Comparison of ENCODE assay signal across 25 cellular contexts in the genomic region with DNA sequence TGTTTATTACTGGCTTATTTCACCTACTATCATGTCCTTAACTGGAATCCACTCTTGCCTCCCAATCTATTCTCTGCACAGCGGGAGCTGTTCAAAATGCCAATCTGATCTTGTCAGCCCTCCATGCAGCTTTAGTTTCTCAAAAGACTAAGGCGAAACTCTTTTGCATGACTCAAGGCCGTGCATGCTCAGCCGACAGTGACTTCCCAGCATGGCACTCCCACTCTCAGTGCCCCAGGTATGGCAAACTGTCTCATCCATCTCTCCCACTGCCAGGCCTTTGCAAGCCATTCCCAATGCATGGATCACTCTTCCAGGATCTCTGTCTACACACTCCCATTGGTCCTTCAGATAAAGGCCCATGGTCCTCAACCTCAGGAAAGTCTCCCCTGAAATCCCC.
A peak's percentile ranks its signal among the peaks of the same experiment; 100 is the strongest.
DNase-seq lines count a peak whose midpoint lies in the region; ATAC-seq, FAIRE-seq and TF ChIP-seq lines count a peak whose summit lies in the region.
"Had no signal": no experiment of that assay in that cellular context is flagged by ENCODE, and none has a peak within 500 bp of the region (broad histone marks: within the 10 kb centered on the region; RNA-seq: fewer than 3 reads in every experiment).

No MANE protein-coding gene starts in this region.

- H3K79me2 ChIP-seq in mammary epithelial cell (ENCODE audit: insufficient read depth, low read length) (no peaks in the 10 kb centered on the region), H1 (ENCODE audit: control insufficient read depth in 1 of 2, insufficient read depth in 2 of 2, low read length in 2 of 2) (peaks cover 0 to 96% of the 10 kb centered on the region in 2 experiments; a peak in 3 of 4 replicates), neural progenitor cell (ENCODE audit: low read depth) (peaks cover 38% of the 10 kb centered on the region)

- no peak overlapping the region for H3K4me3 Mint-ChIP-seq in MCF 10A (ENCODE audit: unreplicated experiment)
- no peak overlapping the region for H3K4me3 Mint-ChIP-seq in neural progenitor cell
- H3K4me3 Mint-ChIP-seq: B cell; CD4-positive, CD25-positive, alpha-beta regulatory T cell; CD8-positive, alpha-beta T cell had no signal

- H4K8ac ChIP-seq in H1 (ENCODE audit: extremely low read depth, insufficient read depth, low read length): no peak overlapping the region

- H2AFZ ChIP-seq in mammary epithelial cell (ENCODE audit: low read depth, low read length) (no peak overlapping the region), H1 (ENCODE audit: low read length) (no peak overlapping the region), neural progenitor cell (replicated peaks) (no peak overlapping the region)
- H2AFZ ChIP-seq: GM23248 had no signal

- H3K18ac ChIP-seq in H1 (ENCODE audit: extremely low read depth, low read length): no peak overlapping the region

- POLR2A ChIA-PET in MCF 10A (lab: Yijun Ruan, JAX): no interaction called here
- POLR2A ChIA-PET in H1 (lab: Charles Lee; ENCODE audit: partially characterized antibody): no interaction called here

- no peak for TF ChIP-seq EP300 in H1 (IDR thresholded peaks at IDR 0.05; ENCODE audit: borderline replicate concordance in 1 of 2, low read depth in 2 of 2, low read length in 2 of 2)

- no peak overlapping the region for H3K23ac ChIP-seq in H1 (ENCODE audit: insufficient read length)

- no peaks in the 10 kb centered on the region for H3K4me1 ChIP-seq in mammary epithelial cell (ENCODE audit: insufficient read depth, low read length)
- peaks cover 2 to 16% (median 13%) of the 10 kb centered on the region in 4 experiments; a peak in 5 of 7 replicates for H3K4me1 ChIP-seq in H1 (replicated peaks in 1 of 4; ENCODE audit: control insufficient read depth in 3 of 4, insufficient read depth in 4 of 4, low read length in 3 of 4)
- H3K4me1 ChIP-seq in neural progenitor cell: peaks cover 15% of the 10 kb centered on the region
- no peaks in the 10 kb centered on the region for H3K4me1 ChIP-seq in small intestine (ENCODE audit: control insufficient read depth in 2 of 2, insufficient read depth in 1 of 2, low read depth in 1 of 2, low read length in 1 of 2)

- dilution Hi-C loops in mammary epithelial cell (cut with HindIII; ENCODE audit: low sequenced_read_pairs): no loop called here

- 0 out of 2 replicates have a peak overlapping the region, but pooled peaks have one; percentile 22 for H2BK15ac ChIP-seq in H1 (ENCODE audit: low read length)

- H3K9me3 ChIP-seq in mammary epithelial cell (replicated peaks; ENCODE audit: insufficient read depth, low read length) (peaks cover 18% of the 10 kb centered on the region), H1 (ENCODE audit: insufficient read depth in 2 of 2, low read depth in 1 of 2, low read length in 1 of 2) (no peaks in the 10 kb centered on the region), neural progenitor cell (ENCODE audit: low read depth) (no peaks in the 10 kb centered on the region), small intestine (ENCODE audit: control insufficient read depth, low read depth) (no peaks in the 10 kb centered on the region)
- H3K9me3 ChIP-seq: BLaER1 had no signal

- no TSS peak for BruUV-seq in mammary epithelial cell (replicated peaks; lab: Mats Ljungman, UMichigan)
- BruUV-seq in MCF 10A (replicated peaks; lab: Mats Ljungman, UMichigan): no TSS peak

- peaks cover 8% of the 10 kb centered on the region; the same call in 1 of the 2 replicates for H3K79me1 ChIP-seq in H1 (ENCODE audit: low read depth, low read length)

- DNase-seq in mammary epithelial cell: peak; percentile 9
- no peak for DNase-seq in MCF 10A (ENCODE audit: unreplicated experiment)
- DNase-seq in H1 (ENCODE audit: low read depth in 1 of 2, low spot score in 2 of 2): no peak
- peak; percentile 9 for DNase-seq in kidney glomerular epithelial cell (lab: John Stamatoyannopoulos, UW)
- no peak for DNase-seq in neural progenitor cell (ENCODE audit: low spot score)
- DNase-seq in COLO829 (ENCODE audit: low spot score): no peak
- DNase-seq in small intestine: no peak
- DNase-seq: CD4-positive, CD25-positive, alpha-beta regulatory T cell; CD8-positive, alpha-beta T cell; DMS 273 treated with DMSO at 0.1 percent for 48 hours; DMS79; EL; GDM1; GM23248; HCEC 1CT had no signal

- no peak for ATAC-seq in HG03565 (IDR thresholded peaks at IDR 0.05; ENCODE audit: unreplicated experiment)
- ATAC-seq: CD8-positive, alpha-beta T cell; GM12878 had no signal

- TF ChIP-seq RAD21 in H1 (IDR thresholded peaks at IDR 0.05 in 1 of 2, conservative IDR thresholded peaks at IDR 0.05 in 1 of 2; ENCODE audit: low read depth in 2 of 2, low read length in 2 of 2): no peak

- H3K23me2 ChIP-seq in H1 (ENCODE audit: low read depth, low read length): no peaks in the 10 kb centered on the region; the same call in 1 of the 2 replicates

- H3K36me3 ChIP-seq in mammary epithelial cell (ENCODE audit: insufficient read depth, low read length) (no peaks in the 10 kb centered on the region), H1 (ENCODE audit: control insufficient read depth in 2 of 4, insufficient read depth in 4 of 4, low read length in 3 of 4) (no peaks in the 10 kb centered on the region; a peak in 1 of 8 replicates), neural progenitor cell (no peaks in the 10 kb centered on the region), small intestine (ENCODE audit: control insufficient read depth in 2 of 2, insufficient read depth in 2 of 2, low read length in 2 of 2) (no peaks in the 10 kb centered on the region)
- H3K36me3 ChIP-seq: BLaER1 had no signal

- no peak for TF ChIP-seq POLR2A in H1 (IDR thresholded peaks at IDR 0.05; ENCODE audit: control extremely low read depth in 1 of 2, low read depth in 2 of 2, low read length in 2 of 2)

- H2BK20ac ChIP-seq in H1 (ENCODE audit: low read length): no peak overlapping the region

- H3F3A ChIP-seq in neural progenitor cell (ENCODE audit: low read depth): no peaks in the 10 kb centered on the region

- H3K9me3 Mint-ChIP-seq in MCF 10A (ENCODE audit: unreplicated experiment) (peaks cover 8% of the 10 kb centered on the region), neural progenitor cell (no peaks in the 10 kb centered on the region)
- H3K9me3 Mint-ChIP-seq: CD8-positive, alpha-beta T cell had no signal

- H4K20me1 ChIP-seq in mammary epithelial cell (ENCODE audit: insufficient read depth, low read length): no peaks in the 10 kb centered on the region
- peaks cover 12 to 14% of the 10 kb centered on the region in 2 experiments for H4K20me1 ChIP-seq in H1 (replicated peaks in 1 of 2; ENCODE audit: control insufficient read depth in 1 of 2, insufficient read depth in 2 of 2, low read length in 2 of 2)
- H4K20me1 ChIP-seq in neural progenitor cell (ENCODE audit: low read depth): peaks cover 4% of the 10 kb centered on the region

- H3K4me3 ChIP-seq in mammary epithelial cell (replicated peaks in 1 of 3; ENCODE audit: insufficient read depth in 1 of 3, low read depth in 2 of 3, low read length in 3 of 3) (no peak overlapping the region), H1 (ENCODE audit: extremely low read depth in 1 of 4, insufficient read depth in 2 of 4, low read depth in 3 of 4, low read length in 4 of 4) (no peak overlapping the region), neural progenitor cell (no peak overlapping the region), small intestine (ENCODE audit: low read depth in 1 of 2, low read length in 2 of 2) (no peak overlapping the region)
- H3K4me3 ChIP-seq: BLaER1, GM12878, GM23248 had no signal

- no peak overlapping the region for H3K4ac ChIP-seq in H1 (replicated peaks; ENCODE audit: insufficient read length, low read depth, low read length)

- H3K27me3 ChIP-seq in mammary epithelial cell (ENCODE audit: insufficient read depth, low read length) (no peaks in the 10 kb centered on the region), H1 (replicated peaks in 1 of 4; ENCODE audit: control insufficient read depth in 3 of 4, extremely low read depth in 1 of 4, insufficient read depth in 3 of 4, low read length in 3 of 4) (no peaks in the 10 kb centered on the region), neural progenitor cell (no peaks in the 10 kb centered on the region), small intestine (ENCODE audit: control insufficient read depth in 2 of 2, insufficient read depth in 2 of 2, low read length in 2 of 2) (no peaks in the 10 kb centered on the region)
- H3K27me3 ChIP-seq: BLaER1 had no signal

- H4K91ac ChIP-seq in H1 (replicated peaks; ENCODE audit: insufficient read length, low read length): no peak overlapping the region

- no peak overlapping the region for H3K9ac ChIP-seq in mammary epithelial cell (ENCODE audit: insufficient read depth, low read length)
- no peak overlapping the region for H3K9ac ChIP-seq in H1 (replicated peaks in 1 of 4; ENCODE audit: extremely low read depth in 1 of 4, low read depth in 3 of 4, low read length in 3 of 4)
- no peak overlapping the region for H3K9ac ChIP-seq in neural progenitor cell
- H3K9ac ChIP-seq: BLaER1, GM23248 had no signal

- no peak overlapping the region for H2BK120ac ChIP-seq in H1 (replicated peaks; ENCODE audit: low read depth, low read length)

- 74% methylated on average over 4 of the region's 4 CpGs for WGBS in mammary epithelial cell (ENCODE audit: low coverage, missing lambda C conversion rate)
- WGBS in H1 (ENCODE audit: extremely low coverage in 1 of 2, insufficient coverage in 1 of 2, insufficient read length in 1 of 2, insufficient replicate concordance in 2 of 2, low coverage in 1 of 2, low lambda C conversion rate in 2 of 2, missing lambda C conversion rate in 1 of 2), 2 experiments: 90% methylated on average over 4 of the region's 4 CpGs; no CpG with 5 or more reads in 1 of the 2 experiments
- WGBS in small intestine, 3 donors: 70 to 84% (median 74%) methylated on average over 4 of the region's 4 CpGs

- no peak for TF ChIP-seq CTCF in mammary epithelial cell (conservative IDR thresholded peaks at IDR 0.05 in 1 of 2, IDR thresholded peaks at IDR 0.05 in 1 of 2; ENCODE audit: extremely low read depth in 1 of 2, insufficient read depth in 1 of 2, low read depth in 1 of 2, low read length in 2 of 2)
- no peak for TF ChIP-seq CTCF in MCF 10A (IDR thresholded peaks at IDR 0.05; ENCODE audit: unreplicated experiment)
- TF ChIP-seq CTCF in H1 (IDR thresholded peaks at IDR 0.05; ENCODE audit: control extremely low read depth in 1 of 3, insufficient read depth in 1 of 3, low read depth in 1 of 3, low read length in 3 of 3): no peak
- no peak for TF ChIP-seq CTCF in neural progenitor cell (IDR thresholded peaks at IDR 0.05)

- CTCF ChIA-PET in mammary epithelial cell (lab: Charles Lee; ENCODE audit: low non-redundant PET) (no interaction called here), MCF 10A (lab: Yijun Ruan, JAX) (interaction anchor here (0.6 to 1.0 kb wide), 5 partner anchors 15 to 1457 kb away, joined by 3 to 5 read pairs (median 3); no protein-coding TSS in a partner anchor), H1 (lab: Charles Lee; ENCODE audit: partially characterized antibody) (interaction anchor here (1.8 kb wide), 1 partner anchor 34 kb away, joined by 4 read pairs; no protein-coding TSS in a partner anchor)

- no peak overlapping the region for H4K5ac ChIP-seq in H1 (ENCODE audit: insufficient read length, low read depth, low read length)

- H3K27ac ChIP-seq in mammary epithelial cell (ENCODE audit: insufficient read depth, low read depth, low read length) (no peak overlapping the region), H1 (ENCODE audit: low read depth, low read length) (no peak overlapping the region), neural progenitor cell (no peak overlapping the region), small intestine (ENCODE audit: low read depth in 1 of 2, low read length in 1 of 2) (no peak overlapping the region)
- H3K27ac ChIP-seq: 22Rv1, BLaER1, C4-2B, GM23248 had no signal

- H3K27ac Mint-ChIP-seq in MCF 10A (ENCODE audit: low read depth, unreplicated experiment) (no peak overlapping the region), neural progenitor cell (peak overlapping the region; percentile 8)
- H3K27ac Mint-ChIP-seq: B cell; CD8-positive, alpha-beta T cell had no signal

- no peak overlapping the region for H3K4me2 ChIP-seq in mammary epithelial cell (ENCODE audit: insufficient read depth, low read depth, low read length)
- H3K4me2 ChIP-seq in H1 (ENCODE audit: insufficient read depth in 1 of 2, low read depth in 2 of 2, low read length in 2 of 2): peak overlapping the region in 1 of 2 experiments; percentile 4; a peak in 1 of 4 replicates
- no peak overlapping the region for H3K4me2 ChIP-seq in neural progenitor cell
- H3K4me2 ChIP-seq: BLaER1 had no signal

- H2BK5ac ChIP-seq in H1 (ENCODE audit: low read depth, low read length): no peak overlapping the region

- intact Hi-C loops in mammary epithelial cell (cut with micrococcal nuclease) (no loop called here), MCF 10A (cut with micrococcal nuclease) (no loop called here)

- H3K36me3 Mint-ChIP-seq in MCF 10A (ENCODE audit: insufficient read depth, unreplicated experiment) (no peaks in the 10 kb centered on the region), neural progenitor cell (peaks cover 5% of the 10 kb centered on the region)
- H3K36me3 Mint-ChIP-seq: CD4-positive, CD25-positive, alpha-beta regulatory T cell; CD8-positive, alpha-beta T cell had no signal

- H2BK12ac ChIP-seq in H1 (ENCODE audit: low read depth, low read length): no peak overlapping the region

- H3K27me3 Mint-ChIP-seq in MCF 10A (ENCODE audit: insufficient read depth, unreplicated experiment) (no peaks in the 10 kb centered on the region), neural progenitor cell (ENCODE audit: insufficient read depth, low read depth) (peaks cover 5% of the 10 kb centered on the region)
- H3K27me3 Mint-ChIP-seq: B cell; CD4-positive, CD25-positive, alpha-beta regulatory T cell had no signal

- H3K4me1 Mint-ChIP-seq in MCF 10A (ENCODE audit: insufficient read depth, unreplicated experiment) (peaks cover 5% of the 10 kb centered on the region), neural progenitor cell (peaks cover 58% of the 10 kb centered on the region)
- H3K4me1 Mint-ChIP-seq: CD4-positive, CD25-positive, alpha-beta regulatory T cell had no signal

- H3K14ac ChIP-seq in H1 (ENCODE audit: insufficient read length): no peak overlapping the region

- in situ Hi-C loops in mammary epithelial cell (cut with MboI; ENCODE audit: low sequenced_read_pairs in 2 of 2): no loop called here

- H3K56ac ChIP-seq in H1 (replicated peaks; ENCODE audit: insufficient read length, low read depth, low read length): no peak overlapping the region

- FAIRE-seq in H1 (lab: Jason Lieb, UNC) (no peak), small intestine (lab: Jason Lieb, UNC) (no peak)
- FAIRE-seq: A204.1, D721Med, GM12878, GM18507, H54 had no signal

- H2AK5ac ChIP-seq in H1 (ENCODE audit: low read depth, low read length): no peak overlapping the region

Comparison
In these comparisons a context has a peak if more than half of its experiments do, and no peak if none do; other contexts are left out.
1. DNase-seq: peak in mammary epithelial cell (single experiment) and kidney glomerular epithelial cell (single experiment); none in MCF 10A (single experiment), H1 (0 of 2), neural progenitor cell (single experiment), COLO829 (single experiment) and small intestine (single experiment).